In the genomic region with DNA sequence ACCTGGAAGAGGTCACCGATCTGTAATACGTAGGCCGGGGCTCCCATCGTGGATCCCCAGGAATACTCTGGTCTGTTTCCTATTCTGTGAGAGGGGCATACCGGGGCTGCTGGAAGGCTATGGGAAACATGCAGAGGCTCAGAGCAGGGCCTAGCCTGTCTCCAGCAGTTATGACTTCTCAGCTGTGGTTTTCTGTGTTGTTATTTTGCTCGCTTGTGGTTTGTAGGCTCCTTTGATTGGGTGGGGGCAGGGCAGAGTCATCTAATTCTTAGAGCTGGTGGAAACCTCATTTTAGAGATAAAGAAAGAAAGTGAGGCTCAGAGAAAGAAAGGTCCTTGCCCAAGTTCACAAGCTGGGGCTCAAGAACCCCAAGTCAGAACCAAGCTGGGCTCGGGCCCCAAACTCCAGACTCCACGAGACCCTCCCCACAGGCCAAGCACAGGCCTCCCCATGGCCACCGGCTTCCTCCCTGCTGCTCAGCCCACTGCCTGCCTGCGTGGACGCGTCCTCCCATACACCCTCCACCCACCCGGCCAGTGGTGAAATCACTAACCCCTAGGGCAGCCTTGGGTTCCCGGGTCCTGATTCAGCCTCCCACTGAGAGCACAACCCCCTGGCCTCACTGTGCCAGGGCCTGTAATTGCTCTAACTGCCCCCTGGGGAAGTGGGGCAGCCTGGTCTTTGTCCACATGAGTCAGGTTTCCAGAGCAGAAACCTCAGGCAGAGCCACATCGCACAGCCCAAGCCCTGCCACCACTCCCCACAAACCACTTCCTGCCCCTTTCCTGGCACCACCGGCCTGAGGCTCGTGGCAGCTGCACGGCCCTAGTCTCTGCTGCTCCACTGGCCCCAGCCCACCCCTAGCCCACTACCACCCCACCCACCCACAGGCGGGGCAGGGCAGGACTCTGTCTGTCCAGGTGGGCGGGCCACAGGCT, we compare ENCODE assay signal across 7 cellular contexts.
DNase-seq lines count a peak whose midpoint lies in the region; ATAC-seq and TF ChIP-seq lines count a peak whose summit lies in the region.

No MANE protein-coding gene starts in this region.

- intact Hi-C loops in left cardiac atrium (cut with DNase I) = no loop called here

- peak; percentile 67 for DNase-seq in activated T-helper 9 cell treated with anti-CD3 and anti-CD28 coated beads, Interleukin-2, amount 50 U/mL, for 16 hours (ENCODE audit: low read depth)
- peak; percentile 56 for DNase-seq in left cardiac atrium
- peak; percentile 74 for DNase-seq in stimulated activated CD4-positive, alpha-beta T cell treated with anti-CD3 and anti-CD28 coated beads, Interleukin-2, amount 100 ng/mL, for 4 hours (ENCODE audit: low read depth)
- DNase-seq in NCI-H345 treated with DMSO at 0.1 percent for 48 hours (lab: John Stamatoyannopoulos, UW; ENCODE audit: unreplicated experiment) = no peak

- peak; percentile 47 for ATAC-seq in GM18870 (IDR thresholded peaks at IDR 0.05; ENCODE audit: unreplicated experiment)
- peak; percentile 41 for ATAC-seq in HG03097 (IDR thresholded peaks at IDR 0.05; ENCODE audit: low FRiP score, unreplicated experiment)
- ATAC-seq in left cardiac atrium = peak; percentile 63 to 64

- TF ChIP-seq POLR2A in Raji (IDR thresholded peaks at IDR 0.05; ENCODE audit: insufficient read depth, low read depth, low read length) = 0 out of 2 replicates have a peak, but pooled peaks have one; percentile 16
